8 cellular contexts compared by ENCODE assay signal in the genomic region with DNA sequence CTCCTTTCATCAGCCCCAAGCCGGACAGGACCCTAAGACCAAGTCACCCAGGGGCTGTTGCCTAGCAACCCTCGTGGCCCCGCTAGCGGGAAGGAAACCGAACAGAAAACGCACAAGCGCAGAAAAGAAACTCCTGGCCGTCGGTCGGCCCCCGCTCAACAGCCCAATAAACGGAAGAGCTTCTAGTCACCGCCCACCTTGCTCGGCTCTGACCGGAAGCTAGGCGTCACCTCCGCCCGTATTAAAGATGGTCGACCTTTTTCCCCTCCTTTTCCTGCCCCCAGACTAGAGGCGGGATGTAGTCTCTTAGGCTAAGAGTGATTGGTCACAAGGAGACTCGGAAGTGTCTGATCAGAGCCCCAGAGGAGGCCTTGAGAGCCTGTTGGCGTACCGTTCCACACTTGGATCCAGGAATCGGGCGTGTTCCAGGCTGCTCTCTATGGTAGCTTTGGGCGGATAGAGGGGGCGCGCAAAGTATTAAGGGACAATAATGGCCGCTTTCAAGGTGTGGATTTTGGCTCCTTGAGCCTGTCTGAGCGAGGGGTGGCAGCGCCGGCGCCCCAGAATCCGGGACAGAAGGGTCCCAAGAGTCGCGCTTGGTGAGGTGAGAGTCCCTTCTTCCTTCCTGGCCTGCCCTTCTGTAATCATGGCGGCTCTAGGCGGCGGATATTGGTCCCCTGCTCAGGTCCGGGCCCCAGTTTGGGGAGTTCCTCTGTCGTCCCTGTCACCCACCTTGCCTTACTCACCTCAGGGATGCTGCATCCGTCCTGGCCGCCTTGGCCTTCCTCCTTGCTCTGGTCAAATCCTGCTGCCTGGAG. TPM values are rescaled to one million over a fixed set of nuclear protein-coding genes. Genes with fewer than 3 reads are reported as not detected.
DNase-seq lines count a peak whose midpoint lies in the region; ATAC-seq, FAIRE-seq and TF ChIP-seq lines count a peak whose summit lies in the region.

Gene DHX38 (plus strand): TSS at position 400 of the 818 bp plus-strand sequence. CDS start 2,311 bp downstream, outside the sequence.
Gene TXNL4B (minus strand): TSS at position 173 of the 818 bp plus-strand sequence. CDS start 2,871 bp downstream, outside the sequence.

- H3K4me1 ChIP-seq in kidney (ENCODE audit: control insufficient read depth in 1 of 2, insufficient read depth in 1 of 2, low read depth in 1 of 2, low read length in 2 of 2) = peaks cover 8 to 20% of the 10 kb centered on the region in 2 donors

- TF ChIP-seq POLR2A in GM19193 (IDR thresholded peaks at IDR 0.05; ENCODE audit: extremely low read depth, insufficient read depth, insufficient read length) = peak; percentile 80

- H3K27ac ChIP-seq in kidney (ENCODE audit: low read depth in 2 of 2, low read length in 2 of 2) = peak within 1 kb of the TSS; percentile 81 to 86

- H3K4me3 Mint-ChIP-seq in chondrocyte (ENCODE audit: unreplicated experiment) = peak within 1 kb of the TSS; percentile 94

- H3K36me3 ChIP-seq in kidney (ENCODE audit: control insufficient read depth in 1 of 2, insufficient read depth in 2 of 2, low read length in 2 of 2) = peaks cover 19 to 35% of the 10 kb centered on the region in 2 donors

- no peaks in the 10 kb centered on the region for H3K9me3 Mint-ChIP-seq in chondrocyte (ENCODE audit: low read depth)

- intact Hi-C loops in kidney (cut with DNase I) = no loop called here

- H3K9me3 ChIP-seq in kidney (ENCODE audit: control insufficient read depth in 1 of 2, low read length in 2 of 2) = no peaks in the 10 kb centered on the region

- no peaks in the 10 kb centered on the region for H3K27me3 Mint-ChIP-seq in chondrocyte (ENCODE audit: low read depth)

- H3K4me3 ChIP-seq in kidney (ENCODE audit: low read length in 2 of 2) = peak within 1 kb of the TSS; percentile 85 to 89

- peak within 1 kb of the TSS; percentile 88 to 95 for H3K9ac ChIP-seq in kidney (ENCODE audit: low read length in 2 of 2)

- peak; percentile 99 for FAIRE-seq in kidney (lab: Jason Lieb, UNC)

- peak; percentile 99 for ATAC-seq in HG03439 (IDR thresholded peaks at IDR 0.05; ENCODE audit: unreplicated experiment)

- H3K27ac Mint-ChIP-seq in chondrocyte (ENCODE audit: unreplicated experiment) = peak within 1 kb of the TSS; percentile 97

- TF ChIP-seq CTCF in chondrocyte (IDR thresholded peaks at IDR 0.05) (no peak), kidney (IDR thresholded peaks at IDR 0.05; ENCODE audit: borderline replicate concordance, extremely low read depth, insufficient read depth) (no peak)

- H3K4me1 Mint-ChIP-seq in chondrocyte (ENCODE audit: low read depth) = peaks cover 38% of the 10 kb centered on the region

- peak; percentile 98 for DNase-seq in AML-193 (lab: John Stamatoyannopoulos, UW)
- DNase-seq in NCI-H510A treated with DMSO at 0.1 percent for 48 hours (lab: John Stamatoyannopoulos, UW) = peak; percentile 96
- DNase-seq in activated CD4-positive, alpha-beta T cell treated with anti-CD3 and anti-CD28 coated beads for 24 hours (ENCODE audit: low read depth in 2 of 2) = peak; percentile 79 to 82
- DNase-seq in chondrocyte (ENCODE audit: low spot score) = peak; percentile 96
- DNase-seq in kidney = peak; percentile 97
- DNase-seq in stimulated activated CD4-positive, alpha-beta T cell treated with anti-CD3 and anti-CD28 coated beads, Interleukin-15, amount 100 ng/mL, for 24 hours = peak; percentile 94

- peaks cover 24% of the 10 kb centered on the region for H3K36me3 Mint-ChIP-seq in chondrocyte (ENCODE audit: low read depth)

RNA-seq across cellular contexts. Expression of gene DHX38, which starts in this region (rescaled TPM):
- total RNA-seq in chondrocyte (44.9 to 60.8 TPM (median 51.0 TPM) in 3 replicates), kidney (60.9 TPM)
- 23.3 TPM for polyA plus RNA-seq in kidney (ENCODE audit: insufficient read depth, low read depth, low replicate concordance)

RNA-seq across cellular contexts. Expression of gene TXNL4B, which starts in this region (rescaled TPM):
- total RNA-seq in chondrocyte (5.1 to 8.7 TPM (median 7.1 TPM) in 3 replicates), kidney (16.1 TPM)
- 11.9 TPM for polyA plus RNA-seq in kidney (ENCODE audit: insufficient read depth, low read depth, low replicate concordance)

Comparison
In these comparisons a context has a peak if more than half of its experiments do, and no peak if none do; other contexts are left out.
1. Peak in every context shown above with its lines: DNase-seq, ATAC-seq, H3K4me3 ChIP-seq and H3K27ac ChIP-seq.